In the genomic region with DNA sequence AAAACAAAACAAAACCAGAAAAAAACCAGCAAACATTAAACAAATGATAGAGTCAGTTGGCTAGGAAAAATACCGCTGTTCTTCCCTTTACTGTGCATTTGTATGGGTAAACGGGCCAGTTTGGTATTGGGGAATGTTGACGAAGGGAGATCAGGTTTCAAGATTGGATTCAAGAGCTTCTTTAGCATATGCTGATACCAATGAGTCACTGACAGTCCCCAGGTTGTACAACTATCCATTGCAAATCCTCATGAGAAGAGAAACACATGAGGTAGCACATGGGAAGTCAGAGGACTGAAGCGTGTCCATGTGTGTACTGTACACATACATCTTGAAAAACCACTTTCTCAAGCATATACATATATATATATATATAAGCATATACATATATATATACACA, we compare ENCODE assay signal across 8 cellular contexts. TPM values are rescaled to one million over a fixed set of nuclear protein-coding genes. Genes with fewer than 3 reads are reported as not detected.
DNase-seq lines count a peak whose midpoint lies in the region.
"Had no signal": no experiment of that assay in that cellular context is flagged by ENCODE, and none has a peak within 500 bp of the region (broad histone marks: within the 10 kb centered on the region; RNA-seq: fewer than 3 reads in every experiment).

No MANE protein-coding gene starts in this region.

- DNase-seq in GM03348 (ENCODE audit: low spot score), result peak; percentile 33
- DNase-seq in NCI-H146 treated with DMSO at 0.1 percent for 48 hours (lab: John Stamatoyannopoulos, UW; ENCODE audit: unreplicated experiment), result peak; percentile 89
- DNase-seq in amniotic epithelial cell (ENCODE audit: low read depth), result peak; percentile 57
- DNase-seq in lung microvascular endothelial cell (ENCODE audit: low read depth in 2 of 2), result peak; percentile 8 to 25
- no peak for DNase-seq in C1 segment of cervical spinal cord (lab: John Stamatoyannopoulos, UW)
- no peak for DNase-seq in HK-2 (ENCODE audit: unreplicated experiment)
- DNase-seq in stimulated activated CD8-positive, alpha-beta memory T cell treated with anti-CD3 and anti-CD28 coated beads, Interleukin-4, amount 100 ng/mL, for 48 hours, result no peak
- DNase-seq: heart right ventricle had no signal

RNA-seq across cellular contexts. Expression of gene TIGIT, which starts 25.6 kb away (rescaled TPM):
- not detected in 2 replicates for total RNA-seq in lung microvascular endothelial cell

Comparison
In these comparisons a context has a peak if more than half of its experiments do, and no peak if none do; other contexts are left out.
1. DNase-seq: peak in GM03348 (single experiment), NCI-H146 treated with DMSO at 0.1 percent for 48 hours (single experiment), amniotic epithelial cell (single experiment) and lung microvascular endothelial cell (2 of 2); none in C1 segment of cervical spinal cord (0 of 14), HK-2 (single experiment) and stimulated activated CD8-positive, alpha-beta memory T cell treated with anti-CD3 and anti-CD28 coated beads, Interleukin-4, amount 100 ng/mL, for 48 hours (single experiment).